1 cellular context compared by ENCODE assay signal in genomic region chr20:653590-654426, GRCh38.
TF ChIP-seq lines count a peak whose summit lies in the region.

No MANE protein-coding gene starts in this region.

TF ChIP-seq in A549, 52 proteins besides CTCF, POLR2A, EP300 and RAD21 (continued from another document):
- TF ChIP-seq HMGXB4 (CRISPR knock-in tag; IDR thresholded peaks at IDR 0.05; ENCODE audit: borderline replicate concordance), result peak; percentile 86
- peak; percentile 55; the same call in 1 of the 2 replicates for TF ChIP-seq ATOH8 (CRISPR knock-in tag; IDR thresholded peaks at IDR 0.05; ENCODE audit: low read depth)
- 0 out of 2 replicates have a peak, but pooled peaks have one; percentile 40 for TF ChIP-seq HEYL (CRISPR knock-in tag; IDR thresholded peaks at IDR 0.05)
- TF ChIP-seq CEBPB (IDR thresholded peaks at IDR 0.05), result peak; percentile 11 to 41; a peak in 1 of 4 replicates
- no peak; the same call in 1 of the 2 replicates for TF ChIP-seq MAX (IDR thresholded peaks at IDR 0.05)
- no peak for TF ChIP-seq RFX5 (IDR thresholded peaks at IDR 0.05)
- TF ChIP-seq BCL3 (IDR thresholded peaks at IDR 0.05), result no peak
- no peak for TF ChIP-seq POLR2AphosphoS2 (conservative IDR thresholded peaks at IDR 0.05; ENCODE audit: low read length)
- no peak; the same call in 1 of the 2 replicates for TF ChIP-seq MYC (IDR thresholded peaks at IDR 0.05; ENCODE audit: borderline replicate concordance, low read length)
- TF ChIP-seq HOXB13 (CRISPR knock-in tag; IDR thresholded peaks at IDR 0.05; ENCODE audit: low read depth), result 0 out of 2 replicates have a peak, but pooled peaks have one; percentile 62
- no peak for TF ChIP-seq JUNB (IDR thresholded peaks at IDR 0.05)
- no peak for TF ChIP-seq FOXS1 (CRISPR knock-in tag; IDR thresholded peaks at IDR 0.05)
- peak; percentile 92 for TF ChIP-seq HDAC2 (IDR thresholded peaks at IDR 0.05)
- TF ChIP-seq CBX8 (IDR thresholded peaks at IDR 0.05), result no peak
- no peak for TF ChIP-seq ELK1 (IDR thresholded peaks at IDR 0.05; ENCODE audit: low read depth, low read length)
- no peak for TF ChIP-seq ZFP36 (IDR thresholded peaks at IDR 0.05; ENCODE audit: borderline replicate concordance, partially characterized antibody)
- 0 out of 2 replicates have a peak, but pooled peaks have one; percentile 61 for TF ChIP-seq HOXA7 (CRISPR knock-in tag; IDR thresholded peaks at IDR 0.05)
- no peak for TF ChIP-seq CHD2 (IDR thresholded peaks at IDR 0.05; ENCODE audit: low read length, partially characterized antibody)
- TF ChIP-seq MAZ (IDR thresholded peaks at IDR 0.05; ENCODE audit: borderline replicate concordance, low read depth, low read length), result no peak
- no peak for TF ChIP-seq FOSL2 (IDR thresholded peaks at IDR 0.05)
- TF ChIP-seq FOSL2 (CRISPR knock-in tag; IDR thresholded peaks at IDR 0.05), result no peak
- TF ChIP-seq GATA3 (IDR thresholded peaks at IDR 0.05; ENCODE audit: borderline replicate concordance), result no peak
- TF ChIP-seq TP53 (CRISPR knock-in tag; IDR thresholded peaks at IDR 0.05), result peak; percentile 97
- no peak; the same call in 1 of the 2 replicates for TF ChIP-seq E2F6 (IDR thresholded peaks at IDR 0.05; ENCODE audit: borderline replicate concordance, low read depth)
- TF ChIP-seq BHLHE40 (IDR thresholded peaks at IDR 0.05; ENCODE audit: low read depth, low read length), result no peak
- no peak; the same call in 1 of the 2 replicates for TF ChIP-seq RCOR1 (IDR thresholded peaks at IDR 0.05; ENCODE audit: low read depth, low read length)
- no peak for TF ChIP-seq CBX2 (IDR thresholded peaks at IDR 0.05; ENCODE audit: borderline replicate concordance, low read depth)
- TF ChIP-seq PHF8 (IDR thresholded peaks at IDR 0.05; ENCODE audit: borderline replicate concordance, low read depth), result peak; percentile 41; the same call in 1 of the 2 replicates
- TF ChIP-seq NFE2L2 (conservative IDR thresholded peaks at IDR 0.05; ENCODE audit: low read length), result no peak
- TF ChIP-seq RARB (CRISPR knock-in tag; IDR thresholded peaks at IDR 0.05), result 0 out of 2 replicates have a peak, but pooled peaks have one; percentile 27
- TF ChIP-seq ZC3H11A (IDR thresholded peaks at IDR 0.05), result peak; percentile 19; the same call in 1 of the 2 replicates
